Comparison of ENCODE assay signal across 28 cellular contexts in the genomic region with DNA sequence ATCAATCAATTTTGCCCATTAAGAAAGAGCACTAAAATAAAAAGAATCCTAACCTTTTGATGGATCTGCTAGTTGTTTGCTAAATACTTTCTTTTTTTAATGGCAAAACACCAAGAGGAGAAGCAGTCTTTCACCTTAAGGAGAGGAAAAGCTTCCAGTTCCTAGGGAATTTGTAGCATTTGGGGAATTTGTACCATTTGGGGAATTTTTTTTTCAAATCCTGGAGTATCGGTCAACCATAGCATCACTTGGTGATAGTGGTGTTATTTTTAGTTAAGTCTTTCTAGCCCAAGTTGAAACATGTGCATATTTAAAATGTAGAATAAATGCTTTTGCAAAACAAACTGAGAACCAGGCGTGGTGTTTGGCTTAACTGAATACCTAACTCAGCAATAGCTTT.
"Had no signal": no experiment of that assay in that cellular context is flagged by ENCODE, and none has a peak within 500 bp of the region (broad histone marks: within the 10 kb centered on the region; RNA-seq: fewer than 3 reads in every experiment).

No MANE protein-coding gene starts in this region.

- H3K4me1 Mint-ChIP-seq: naive thymus-derived CD8-positive, alpha-beta T cell; stimulated activated memory B cell treated with anti-CD40 and anti-IgM and Interleukin-4, amounts not matched to agents 10 μg/mL and 1 μg/mL and 100 μg/mL, for 72 hours; stimulated activated naive CD8-positive, alpha-beta T cell treated with anti-CD3 and anti-CD28 coated beads, Interleukin-15, amount 100 ng/mL, for 72 hours had no signal

- H3K4me2 ChIP-seq: hepatocyte, neural progenitor cell, smooth muscle cell had no signal

- DNase-seq: heart right ventricle; kidney; left colon; left lung; lower lobe of right lung; mammary epithelial cell; mesenchymal stem cell; naive thymus-derived CD8-positive, alpha-beta T cell; nephron progenitor cell; occipital lobe; right lobe of liver; stimulated activated CD4-positive, alpha-beta T cell treated with anti-CD3 and anti-CD28 coated beads, Interleukin-1b, Interleukin-23, amount 100 ng/mL, for 48 hours; stimulated activated CD4-positive, alpha-beta T cell treated with anti-CD3 and anti-CD28 coated beads, Interleukin-2, amount 100 ng/mL, for 48 hours; stimulated activated CD4-positive, alpha-beta T cell treated with anti-CD3 and anti-CD28 coated beads, Interleukin-4, amount 100 ng/mL, for 4 hours; stimulated activated CD8-positive, alpha-beta memory T cell treated with anti-CD3 and anti-CD28 coated beads, Interleukin-4, amount 100 ng/mL, for 48 hours; stimulated activated naive CD4-positive, alpha-beta T cell treated with Interleukin-2 at 50 U/mL for 16 hours; stimulated activated naive CD8-positive, alpha-beta T cell treated with anti-CD3 and anti-CD28 coated beads, Interleukin-15, amount 100 ng/mL, for 72 hours; substantia nigra; transverse colon; upper lobe of left lung had no signal

- FAIRE-seq: kidney had no signal

- H3K4me3 ChIP-seq: heart right ventricle, hepatocyte, left lung, lower lobe of right lung, neural progenitor cell, right atrium auricular region, right lobe of liver, smooth muscle cell, transverse colon, upper lobe of left lung, vagina had no signal

- H3K27me3 ChIP-seq: hepatocyte, left lung, neural progenitor cell, neutrophil, right atrium auricular region, right lobe of liver, transverse colon, upper lobe of left lung, vagina had no signal

- H3K27ac ChIP-seq: heart right ventricle, hepatocyte, left lung, lower lobe of right lung, neural progenitor cell, neutrophil, right atrium auricular region, right lobe of liver, transverse colon, upper lobe of left lung, vagina had no signal

- H3K4me3 Mint-ChIP-seq: naive thymus-derived CD8-positive, alpha-beta T cell; nephron progenitor cell; neural progenitor cell; stimulated activated memory B cell treated with anti-CD40 and anti-IgM and Interleukin-4, amounts not matched to agents 10 μg/mL and 1 μg/mL and 100 μg/mL, for 72 hours; stimulated activated naive CD8-positive, alpha-beta T cell treated with anti-CD3 and anti-CD28 coated beads, Interleukin-15, amount 100 ng/mL, for 72 hours had no signal

- H2AFZ ChIP-seq: hepatocyte, neural progenitor cell had no signal

- H3K27ac Mint-ChIP-seq: naive thymus-derived CD8-positive, alpha-beta T cell; nephron progenitor cell; neural progenitor cell; stimulated activated memory B cell treated with anti-CD40 and anti-IgM and Interleukin-4, amounts not matched to agents 10 μg/mL and 1 μg/mL and 100 μg/mL, for 72 hours; stimulated activated naive CD8-positive, alpha-beta T cell treated with anti-CD3 and anti-CD28 coated beads, Interleukin-15, amount 100 ng/mL, for 72 hours had no signal

- H3K36me3 Mint-ChIP-seq: naive thymus-derived CD8-positive, alpha-beta T cell; neural progenitor cell; stimulated activated memory B cell treated with anti-CD40 and anti-IgM and Interleukin-4, amounts not matched to agents 10 μg/mL and 1 μg/mL and 100 μg/mL, for 72 hours had no signal

- H3K4me1 ChIP-seq: heart right ventricle, left lung, lower lobe of right lung, right atrium auricular region, right lobe of liver, transverse colon, upper lobe of left lung, vagina had no signal

- H3K36me3 ChIP-seq: heart right ventricle, left lung, lower lobe of right lung, neural progenitor cell, neutrophil, right atrium auricular region, right lobe of liver, transverse colon, upper lobe of left lung, vagina had no signal

- ATAC-seq: heart right ventricle; left colon; left lung; lower lobe of right lung; naive thymus-derived CD8-positive, alpha-beta T cell; right lobe of liver; stimulated activated memory B cell treated with anti-CD40 and anti-IgM and Interleukin-4, amounts not matched to agents 10 μg/mL and 1 μg/mL and 100 μg/mL, for 72 hours; stimulated activated naive CD8-positive, alpha-beta T cell treated with anti-CD3 and anti-CD28 coated beads, Interleukin-15, amount 100 ng/mL, for 72 hours had no signal

- H3K79me2 ChIP-seq: hepatocyte had no signal

- H3K9me3 ChIP-seq: left lung, lower lobe of right lung, neutrophil, right lobe of liver, vagina had no signal

- H3K27me3 Mint-ChIP-seq: naive thymus-derived CD8-positive, alpha-beta T cell; progenitor cell of endocrine pancreas; stimulated activated memory B cell treated with anti-CD40 and anti-IgM and Interleukin-4, amounts not matched to agents 10 μg/mL and 1 μg/mL and 100 μg/mL, for 72 hours; stimulated activated naive CD8-positive, alpha-beta T cell treated with anti-CD3 and anti-CD28 coated beads, Interleukin-15, amount 100 ng/mL, for 72 hours had no signal
